ENCODE assay signal across 1 cellular context in the genomic region with DNA sequence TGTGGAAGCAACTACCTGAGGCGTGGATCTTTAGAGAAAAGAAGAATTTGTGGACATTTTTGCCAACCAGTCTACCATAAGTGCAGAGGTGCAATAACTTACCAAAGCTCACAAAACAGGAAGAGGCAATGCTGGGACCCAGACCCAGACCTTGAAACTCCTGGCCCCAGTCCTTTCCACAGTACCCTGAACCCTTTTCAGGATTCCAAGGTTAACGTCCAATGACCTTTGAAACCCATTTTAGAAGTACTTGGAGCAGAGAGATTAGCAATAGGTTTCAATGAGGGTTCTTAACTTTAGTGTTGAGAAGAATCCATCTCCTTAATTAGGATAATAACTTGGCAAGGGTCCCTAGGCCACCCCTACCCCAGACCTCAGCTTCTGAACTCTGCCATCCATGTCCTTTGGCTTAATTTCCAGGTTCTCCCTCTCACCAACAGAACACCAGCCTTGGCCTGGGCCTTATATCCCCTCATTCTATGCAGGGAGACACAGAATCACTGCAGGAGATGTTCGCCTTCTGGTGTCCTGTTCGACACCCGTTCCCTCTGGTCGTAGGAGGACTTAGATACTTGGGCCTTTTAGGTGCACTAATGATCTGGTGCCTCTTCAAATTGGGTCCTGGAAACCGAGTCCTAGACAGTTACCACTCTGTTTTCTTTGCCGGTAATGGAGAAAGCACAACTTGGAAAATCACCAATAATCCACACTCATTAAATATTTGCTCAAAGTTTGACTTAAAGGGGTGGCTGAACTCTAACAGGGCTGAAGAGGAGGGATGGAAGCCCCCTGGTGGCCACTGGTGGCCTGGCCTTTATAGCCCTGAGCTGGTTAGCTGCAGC.
A peak's percentile ranks its signal among the peaks of the same experiment; 100 is the strongest.
TF ChIP-seq lines count a peak whose summit lies in the region.

No MANE protein-coding gene starts in this region.

TF ChIP-seq in HepG2, 621 proteins besides CTCF, POLR2A, EP300 and RAD21 (continued from another document and continues in another):
- no peak for TF ChIP-seq PHF5A (CRISPR knock-in tag; IDR thresholded peaks at IDR 0.05; ENCODE audit: low read depth, unreplicated experiment)
- no peak for TF ChIP-seq ZNF567 (CRISPR knock-in tag; IDR thresholded peaks at IDR 0.05; ENCODE audit: borderline replicate concordance)
- peak; percentile 58; the same call in 1 of the 2 replicates for TF ChIP-seq ZMYM2 (CRISPR knock-in tag; IDR thresholded peaks at IDR 0.05)
- TF ChIP-seq SMARCC2 (IDR thresholded peaks at IDR 0.05): no peak
- 0 out of 2 replicates have a peak, but pooled peaks have one; percentile 8 for TF ChIP-seq HCFC1 (IDR thresholded peaks at IDR 0.05; ENCODE audit: low read depth, low read length)
- no peak for TF ChIP-seq MTA1 (CRISPR knock-in tag; IDR thresholded peaks at IDR 0.05; ENCODE audit: borderline replicate concordance)
- TF ChIP-seq SNAI1 (CRISPR knock-in tag; IDR thresholded peaks at IDR 0.05; ENCODE audit: borderline replicate concordance): no peak
- TF ChIP-seq, protein P1, sequence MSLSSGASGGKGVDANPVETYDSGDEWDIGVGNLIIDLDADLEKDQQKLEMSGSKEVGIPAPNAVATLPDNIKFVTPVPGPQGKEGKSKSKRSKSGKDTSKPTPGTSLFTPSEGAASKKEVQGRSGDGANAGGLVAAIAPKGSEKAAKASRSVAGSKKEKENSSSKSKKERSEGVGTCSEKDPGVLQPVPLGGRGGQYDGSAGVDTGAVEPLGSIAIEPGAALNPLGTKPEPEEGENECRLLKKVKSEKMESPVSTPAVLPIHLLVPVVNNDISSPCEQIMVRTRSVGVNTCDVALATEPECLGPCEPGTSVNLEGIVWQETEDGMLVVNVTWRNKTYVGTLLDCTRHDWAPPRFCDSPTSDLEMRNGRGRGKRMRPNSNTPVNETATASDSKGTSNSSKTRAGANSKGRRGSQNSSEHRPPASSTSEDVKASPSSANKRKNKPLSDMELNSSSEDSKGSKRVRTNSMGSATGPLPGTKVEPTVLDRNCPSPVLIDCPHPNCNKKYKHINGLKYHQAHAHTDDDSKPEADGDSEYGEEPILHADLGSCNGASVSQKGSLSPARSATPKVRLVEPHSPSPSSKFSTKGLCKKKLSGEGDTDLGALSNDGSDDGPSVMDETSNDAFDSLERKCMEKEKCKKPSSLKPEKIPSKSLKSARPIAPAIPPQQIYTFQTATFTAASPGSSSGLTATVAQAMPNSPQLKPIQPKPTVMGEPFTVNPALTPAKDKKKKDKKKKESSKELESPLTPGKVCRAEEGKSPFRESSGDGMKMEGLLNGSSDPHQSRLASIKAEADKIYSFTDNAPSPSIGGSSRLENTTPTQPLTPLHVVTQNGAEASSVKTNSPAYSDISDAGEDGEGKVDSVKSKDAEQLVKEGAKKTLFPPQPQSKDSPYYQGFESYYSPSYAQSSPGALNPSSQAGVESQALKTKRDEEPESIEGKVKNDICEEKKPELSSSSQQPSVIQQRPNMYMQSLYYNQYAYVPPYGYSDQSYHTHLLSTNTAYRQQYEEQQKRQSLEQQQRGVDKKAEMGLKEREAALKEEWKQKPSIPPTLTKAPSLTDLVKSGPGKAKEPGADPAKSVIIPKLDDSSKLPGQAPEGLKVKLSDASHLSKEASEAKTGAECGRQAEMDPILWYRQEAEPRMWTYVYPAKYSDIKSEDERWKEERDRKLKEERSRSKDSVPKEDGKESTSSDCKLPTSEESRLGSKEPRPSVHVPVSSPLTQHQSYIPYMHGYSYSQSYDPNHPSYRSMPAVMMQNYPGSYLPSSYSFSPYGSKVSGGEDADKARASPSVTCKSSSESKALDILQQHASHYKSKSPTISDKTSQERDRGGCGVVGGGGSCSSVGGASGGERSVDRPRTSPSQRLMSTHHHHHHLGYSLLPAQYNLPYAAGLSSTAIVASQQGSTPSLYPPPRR (CRISPR knock-in tag; IDR thresholded peaks at IDR 0.05; ENCODE audit: borderline replicate concordance): 0 out of 2 replicates have a peak, but pooled peaks have one; percentile 35
- TF ChIP-seq SMAD3 (CRISPR knock-in tag; IDR thresholded peaks at IDR 0.05): peak; percentile 63; the same call in 1 of the 2 replicates
- TF ChIP-seq TGIF2 (CRISPR knock-in tag; IDR thresholded peaks at IDR 0.05): peak; percentile 71; the same call in 1 of the 2 replicates
- TF ChIP-seq SRY (CRISPR knock-in tag; IDR thresholded peaks at IDR 0.05): no peak; the same call in 1 of the 2 replicates
- no peak for TF ChIP-seq ZNF232 (CRISPR knock-in tag; IDR thresholded peaks at IDR 0.05; ENCODE audit: borderline replicate concordance)
- TF ChIP-seq, protein P2, sequence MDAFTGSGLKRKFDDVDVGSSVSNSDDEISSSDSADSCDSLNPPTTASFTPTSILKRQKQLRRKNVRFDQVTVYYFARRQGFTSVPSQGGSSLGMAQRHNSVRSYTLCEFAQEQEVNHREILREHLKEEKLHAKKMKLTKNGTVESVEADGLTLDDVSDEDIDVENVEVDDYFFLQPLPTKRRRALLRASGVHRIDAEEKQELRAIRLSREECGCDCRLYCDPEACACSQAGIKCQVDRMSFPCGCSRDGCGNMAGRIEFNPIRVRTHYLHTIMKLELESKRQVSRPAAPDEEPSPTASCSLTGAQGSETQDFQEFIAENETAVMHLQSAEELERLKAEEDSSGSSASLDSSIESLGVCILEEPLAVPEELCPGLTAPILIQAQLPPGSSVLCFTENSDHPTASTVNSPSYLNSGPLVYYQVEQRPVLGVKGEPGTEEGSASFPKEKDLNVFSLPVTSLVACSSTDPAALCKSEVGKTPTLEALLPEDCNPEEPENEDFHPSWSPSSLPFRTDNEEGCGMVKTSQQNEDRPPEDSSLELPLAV (CRISPR knock-in tag; conservative IDR thresholded peaks at IDR 0.05; ENCODE audit: low read depth): no peak
- TF ChIP-seq, protein P3, sequence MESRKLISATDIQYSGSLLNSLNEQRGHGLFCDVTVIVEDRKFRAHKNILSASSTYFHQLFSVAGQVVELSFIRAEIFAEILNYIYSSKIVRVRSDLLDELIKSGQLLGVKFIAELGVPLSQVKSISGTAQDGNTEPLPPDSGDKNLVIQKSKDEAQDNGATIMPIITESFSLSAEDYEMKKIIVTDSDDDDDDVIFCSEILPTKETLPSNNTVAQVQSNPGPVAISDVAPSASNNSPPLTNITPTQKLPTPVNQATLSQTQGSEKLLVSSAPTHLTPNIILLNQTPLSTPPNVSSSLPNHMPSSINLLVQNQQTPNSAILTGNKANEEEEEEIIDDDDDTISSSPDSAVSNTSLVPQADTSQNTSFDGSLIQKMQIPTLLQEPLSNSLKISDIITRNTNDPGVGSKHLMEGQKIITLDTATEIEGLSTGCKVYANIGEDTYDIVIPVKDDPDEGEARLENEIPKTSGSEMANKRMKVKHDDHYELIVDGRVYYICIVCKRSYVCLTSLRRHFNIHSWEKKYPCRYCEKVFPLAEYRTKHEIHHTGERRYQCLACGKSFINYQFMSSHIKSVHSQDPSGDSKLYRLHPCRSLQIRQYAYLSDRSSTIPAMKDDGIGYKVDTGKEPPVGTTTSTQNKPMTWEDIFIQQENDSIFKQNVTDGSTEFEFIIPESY (CRISPR knock-in tag; IDR thresholded peaks at IDR 0.05): no peak
- 0 out of 2 replicates have a peak, but pooled peaks have one; percentile 30 for TF ChIP-seq ZSCAN12 (CRISPR knock-in tag; IDR thresholded peaks at IDR 0.05)
- TF ChIP-seq ZNF30 (CRISPR knock-in tag; IDR thresholded peaks at IDR 0.05): no peak
- no peak for TF ChIP-seq ZNF569 (CRISPR knock-in tag; IDR thresholded peaks at IDR 0.05; ENCODE audit: borderline replicate concordance)
- TF ChIP-seq, protein P4, sequence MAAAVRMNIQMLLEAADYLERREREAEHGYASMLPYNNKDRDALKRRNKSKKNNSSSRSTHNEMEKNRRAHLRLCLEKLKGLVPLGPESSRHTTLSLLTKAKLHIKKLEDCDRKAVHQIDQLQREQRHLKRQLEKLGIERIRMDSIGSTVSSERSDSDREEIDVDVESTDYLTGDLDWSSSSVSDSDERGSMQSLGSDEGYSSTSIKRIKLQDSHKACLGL (CRISPR knock-in tag; IDR thresholded peaks at IDR 0.05): no peak
- no peak for TF ChIP-seq ZNF234 (CRISPR knock-in tag; conservative IDR thresholded peaks at IDR 0.05)
- TF ChIP-seq PAX8 (CRISPR knock-in tag; IDR thresholded peaks at IDR 0.05; ENCODE audit: borderline replicate concordance): no peak
- TF ChIP-seq, protein P5, sequence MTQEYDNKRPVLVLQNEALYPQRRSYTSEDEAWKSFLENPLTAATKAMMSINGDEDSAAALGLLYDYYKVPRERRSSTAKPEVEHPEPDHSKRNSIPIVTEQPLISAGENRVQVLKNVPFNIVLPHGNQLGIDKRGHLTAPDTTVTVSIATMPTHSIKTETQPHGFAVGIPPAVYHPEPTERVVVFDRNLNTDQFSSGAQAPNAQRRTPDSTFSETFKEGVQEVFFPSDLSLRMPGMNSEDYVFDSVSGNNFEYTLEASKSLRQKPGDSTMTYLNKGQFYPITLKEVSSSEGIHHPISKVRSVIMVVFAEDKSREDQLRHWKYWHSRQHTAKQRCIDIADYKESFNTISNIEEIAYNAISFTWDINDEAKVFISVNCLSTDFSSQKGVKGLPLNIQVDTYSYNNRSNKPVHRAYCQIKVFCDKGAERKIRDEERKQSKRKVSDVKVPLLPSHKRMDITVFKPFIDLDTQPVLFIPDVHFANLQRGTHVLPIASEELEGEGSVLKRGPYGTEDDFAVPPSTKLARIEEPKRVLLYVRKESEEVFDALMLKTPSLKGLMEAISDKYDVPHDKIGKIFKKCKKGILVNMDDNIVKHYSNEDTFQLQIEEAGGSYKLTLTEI (CRISPR knock-in tag; conservative IDR thresholded peaks at IDR 0.05): no peak
- TF ChIP-seq REPIN1 (CRISPR knock-in tag; IDR thresholded peaks at IDR 0.05; ENCODE audit: borderline replicate concordance, low read depth): peak; percentile 86
- TF ChIP-seq, protein P6, sequence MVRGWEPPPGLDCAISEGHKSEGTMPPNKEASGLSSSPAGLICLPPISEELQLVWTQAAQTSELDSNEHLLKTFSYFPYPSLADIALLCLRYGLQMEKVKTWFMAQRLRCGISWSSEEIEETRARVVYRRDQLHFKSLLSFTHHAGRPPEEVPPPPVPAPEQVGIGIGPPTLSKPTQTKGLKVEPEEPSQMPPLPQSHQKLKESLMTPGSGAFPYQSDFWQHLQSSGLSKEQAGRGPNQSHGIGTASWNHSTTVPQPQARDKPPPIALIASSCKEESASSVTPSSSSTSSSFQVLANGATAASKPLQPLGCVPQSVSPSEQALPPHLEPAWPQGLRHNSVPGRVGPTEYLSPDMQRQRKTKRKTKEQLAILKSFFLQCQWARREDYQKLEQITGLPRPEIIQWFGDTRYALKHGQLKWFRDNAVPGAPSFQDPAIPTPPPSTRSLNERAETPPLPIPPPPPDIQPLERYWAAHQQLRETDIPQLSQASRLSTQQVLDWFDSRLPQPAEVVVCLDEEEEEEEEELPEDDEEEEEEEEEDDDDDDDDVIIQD (CRISPR knock-in tag; IDR thresholded peaks at IDR 0.05; ENCODE audit: low read depth): peak; percentile 62; the same call in 1 of the 2 replicates
- TF ChIP-seq IRF2 (CRISPR knock-in tag; IDR thresholded peaks at IDR 0.05): peak; percentile 67; the same call in 1 of the 2 replicates
- TF ChIP-seq MEF2D (CRISPR knock-in tag; IDR thresholded peaks at IDR 0.05): 0 out of 2 replicates have a peak, but pooled peaks have one; percentile 24
- TF ChIP-seq, protein P7, sequence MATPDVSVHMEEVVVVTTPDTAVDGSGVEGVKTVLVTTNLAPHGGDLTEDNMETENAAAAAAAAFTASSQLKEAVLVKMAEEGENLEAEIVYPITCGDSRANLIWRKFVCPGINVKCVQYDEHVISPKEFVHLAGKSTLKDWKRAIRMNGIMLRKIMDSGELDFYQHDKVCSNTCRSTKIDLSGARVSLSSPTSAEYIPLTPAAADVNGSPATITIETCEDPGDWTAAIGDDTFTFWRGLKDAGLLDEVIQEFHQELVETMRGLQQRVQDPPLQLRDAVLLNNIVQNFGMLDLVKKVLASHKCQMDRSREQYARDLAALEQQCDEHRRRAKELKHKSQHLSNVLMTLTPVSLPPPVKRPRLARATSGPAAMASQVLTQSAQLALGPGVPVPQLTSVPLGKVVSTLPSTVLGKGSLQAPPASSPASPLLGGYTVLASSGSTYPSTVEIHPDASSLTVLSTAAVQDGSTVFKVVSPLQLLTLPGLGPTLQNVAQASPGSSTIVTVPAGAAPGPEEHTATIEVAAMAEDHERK (CRISPR knock-in tag; IDR thresholded peaks at IDR 0.05; ENCODE audit: low read depth): no peak
- TF ChIP-seq TBX2 (CRISPR knock-in tag; IDR thresholded peaks at IDR 0.05; ENCODE audit: borderline replicate concordance): peak; percentile 38; the same call in 1 of the 2 replicates
- no peak for TF ChIP-seq ZSCAN25 (CRISPR knock-in tag; IDR thresholded peaks at IDR 0.05)
- peak; percentile 72 for TF ChIP-seq HNF4A (CRISPR knock-in tag; IDR thresholded peaks at IDR 0.05)
- peak; percentile 48; the same call in 1 of the 2 replicates for TF ChIP-seq KAT8 (CRISPR knock-in tag; IDR thresholded peaks at IDR 0.05)
- TF ChIP-seq MLLT10 (CRISPR knock-in tag; IDR thresholded peaks at IDR 0.05): no peak
- TF ChIP-seq KDM5A (IDR thresholded peaks at IDR 0.05; ENCODE audit: borderline replicate concordance, low read length): no peak
- no peak for TF ChIP-seq MAFG (CRISPR knock-in tag; IDR thresholded peaks at IDR 0.05)
- TF ChIP-seq SP5 (CRISPR knock-in tag; IDR thresholded peaks at IDR 0.05; ENCODE audit: borderline replicate concordance, low read depth): 0 out of 2 replicates have a peak, but pooled peaks have one; percentile 43
- TF ChIP-seq, protein P8, sequence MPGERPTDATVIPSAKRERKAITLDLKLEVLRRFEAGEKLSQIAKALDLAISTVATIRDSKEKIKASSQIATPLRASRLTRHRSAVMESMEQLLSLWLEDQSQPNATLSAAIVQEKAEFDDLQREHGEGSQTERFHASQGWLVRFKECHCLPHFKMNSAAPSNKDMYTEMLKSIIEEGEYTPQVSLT (CRISPR knock-in tag; IDR thresholded peaks at IDR 0.05; ENCODE audit: borderline replicate concordance, low read depth): no peak; the same call in 1 of the 2 replicates
- TF ChIP-seq SKI (IDR thresholded peaks at IDR 0.05; ENCODE audit: partially characterized antibody): no peak
- TF ChIP-seq, protein P9, sequence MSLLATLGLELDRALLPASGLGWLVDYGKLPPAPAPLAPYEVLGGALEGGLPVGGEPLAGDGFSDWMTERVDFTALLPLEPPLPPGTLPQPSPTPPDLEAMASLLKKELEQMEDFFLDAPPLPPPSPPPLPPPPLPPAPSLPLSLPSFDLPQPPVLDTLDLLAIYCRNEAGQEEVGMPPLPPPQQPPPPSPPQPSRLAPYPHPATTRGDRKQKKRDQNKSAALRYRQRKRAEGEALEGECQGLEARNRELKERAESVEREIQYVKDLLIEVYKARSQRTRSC (CRISPR knock-in tag; IDR thresholded peaks at IDR 0.05; ENCODE audit: low read depth): no peak
- TF ChIP-seq SCMH1 (CRISPR knock-in tag; IDR thresholded peaks at IDR 0.05; ENCODE audit: borderline replicate concordance): no peak
- peak; percentile 58; the same call in 1 of the 2 replicates for TF ChIP-seq ZFP36L1 (CRISPR knock-in tag; IDR thresholded peaks at IDR 0.05)
- TF ChIP-seq YEATS2 (CRISPR knock-in tag; IDR thresholded peaks at IDR 0.05; ENCODE audit: borderline replicate concordance): 0 out of 2 replicates have a peak, but pooled peaks have one; percentile 34
- 0 out of 2 replicates have a peak, but pooled peaks have one; percentile 48 for TF ChIP-seq ZNF543 (CRISPR knock-in tag; IDR thresholded peaks at IDR 0.05)
